In the genomic region with DNA sequence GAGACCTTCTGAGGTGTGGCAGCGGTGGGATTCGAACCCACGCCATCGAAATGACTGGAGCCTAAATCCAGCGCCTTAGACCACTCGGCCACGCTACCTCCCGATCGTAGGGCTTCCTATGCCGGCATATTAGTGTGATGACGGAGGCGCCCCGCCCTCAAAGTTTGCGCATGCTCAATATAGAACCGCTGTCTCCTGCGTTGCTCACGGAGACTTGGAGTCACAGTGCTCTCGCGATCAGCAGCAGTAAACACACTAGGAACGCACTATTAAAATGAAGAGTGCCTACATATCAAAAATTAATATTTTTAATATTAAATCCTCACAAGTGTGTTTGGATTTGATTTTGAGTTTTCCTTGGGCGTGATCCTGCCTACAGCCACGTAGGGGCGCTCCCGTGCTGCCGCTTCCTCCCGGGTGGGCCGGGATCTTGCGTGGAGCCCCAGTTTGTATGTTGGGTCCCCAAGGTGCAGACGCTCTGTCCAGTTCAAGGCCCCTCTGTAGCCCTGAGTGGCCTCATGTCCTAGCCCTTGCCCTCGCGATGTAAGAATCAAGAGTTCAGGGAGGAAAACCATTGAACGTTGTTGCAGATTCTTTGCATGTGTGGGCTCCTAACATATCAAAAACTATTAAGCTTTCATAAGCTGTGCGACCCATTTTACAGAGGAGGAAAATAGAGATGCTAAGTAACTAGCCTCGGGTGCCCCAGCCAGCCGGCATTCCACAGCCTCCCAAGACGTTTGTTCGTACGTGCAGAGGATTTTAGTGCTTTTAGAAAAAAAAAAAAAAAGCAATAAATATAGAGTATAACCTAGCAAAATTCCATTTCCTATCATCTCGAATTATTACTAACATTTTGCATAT, we compare ENCODE assay signal across 8 cellular contexts. TPM values are rescaled to one million over a fixed set of nuclear protein-coding genes. Genes with fewer than 3 reads are reported as not detected.
DNase-seq lines count a peak whose midpoint lies in the region; ATAC-seq and TF ChIP-seq lines count a peak whose summit lies in the region.

No MANE protein-coding gene starts in this region.

- H3K27ac ChIP-seq in ectodermal cell (ENCODE audit: insufficient read depth, low read depth, low read length, poor library complexity, severe bottlenecking): no peak overlapping the region
- peak overlapping the region; percentile 24 to 81 for H3K27ac ChIP-seq in lung (ENCODE audit: low read depth in 1 of 2, low read length in 1 of 2)

- peak; percentile 87 for TF ChIP-seq CTCF in GM12874 (IDR thresholded peaks at IDR 0.05; ENCODE audit: insufficient read depth, low read depth, low read length)
- peak; percentile 68 for TF ChIP-seq CTCF in lung (IDR thresholded peaks at IDR 0.05; ENCODE audit: control extremely low read depth, extremely low read depth)

- H3K4me3 ChIP-seq in ectodermal cell (ENCODE audit: insufficient read depth, low read depth, low read length): peak overlapping the region; percentile 71
- peak overlapping the region; percentile 37 for H3K4me3 ChIP-seq in lung

- no peaks in the 10 kb centered on the region for H3K27me3 ChIP-seq in ectodermal cell (ENCODE audit: control insufficient read depth, insufficient read depth, low read length, poor library complexity, severe bottlenecking)
- no peaks in the 10 kb centered on the region for H3K27me3 ChIP-seq in lung (ENCODE audit: control insufficient read depth, insufficient read depth)

- no peaks in the 10 kb centered on the region for H3K36me3 ChIP-seq in ectodermal cell (ENCODE audit: control insufficient read depth, insufficient read depth, low read length)
- H3K36me3 ChIP-seq in lung (ENCODE audit: control insufficient read depth in 2 of 2, insufficient read depth in 2 of 2, low read length in 2 of 2): no peaks in the 10 kb centered on the region

- WGBS in ectodermal cell, 2 experiments: 6 to 9% methylated on average over 35 to 37 of the region's 39 CpGs
- WGBS in lung, 2 donors: 3% methylated on average over 39 of the region's 39 CpGs

- DNase-seq in HS-5 (ENCODE audit: low read depth) (peak; percentile 84), NK-92 (lab: John Stamatoyannopoulos, UW; ENCODE audit: unreplicated experiment) (peak; percentile 12), lung (ENCODE audit: low spot score) (peak; percentile 90)
- DNase-seq in activated CD8-positive, alpha-beta memory T cell treated with anti-CD3 and anti-CD28 coated beads for 1 hour (ENCODE audit: extremely low read depth in 1 of 2, low read depth in 1 of 2): peak; percentile 63 to 81
- DNase-seq in stimulated activated CD4-positive, alpha-beta T cell treated with anti-CD3 and anti-CD28 coated beads, Interleukin-4, amount 100 ng/mL, for 48 hours (ENCODE audit: low read depth in 2 of 2): peak; percentile 82 to 96

- H3K9me3 ChIP-seq in ectodermal cell (ENCODE audit: control insufficient read depth, low read length) (no peaks in the 10 kb centered on the region), lung (ENCODE audit: control insufficient read depth in 2 of 2, insufficient read depth in 1 of 2, low read length in 1 of 2) (no peaks in the 10 kb centered on the region)

- H3K4me1 ChIP-seq in ectodermal cell (ENCODE audit: control insufficient read depth, insufficient read depth, low read length) (no peaks in the 10 kb centered on the region), lung (ENCODE audit: control insufficient read depth in 2 of 2, insufficient read depth in 2 of 2, low read length in 2 of 2) (peaks cover 0 to 6% of the 10 kb centered on the region in 2 donors)

- ATAC-seq in lung (ENCODE audit: insufficient read depth, low FRiP score): peak; percentile 27
- ATAC-seq in HG03025 (IDR thresholded peaks at IDR 0.05; ENCODE audit: low FRiP score, unreplicated experiment): no peak

RNA-seq across cellular contexts. Expression of gene EEF2K, which starts 10.2 kb away (rescaled TPM):
- 9.8 TPM for polyA plus RNA-seq in ectodermal cell (2013, experiment 1 of 4)
- polyA plus RNA-seq in ectodermal cell (2013, experiment 2 of 4): 10.2 TPM
- polyA plus RNA-seq in ectodermal cell (2013, experiment 3 of 4): 5.8 TPM
- 6.4 TPM for polyA plus RNA-seq in ectodermal cell (2013, experiment 4 of 4)
- 10 to 100 TPM; 27.5 to 40.8 TPM for total RNA-seq in lung
- polyA plus RNA-seq in lung: 1 to 10 TPM; 5.6 to 7.2 TPM

RNA-seq across cellular contexts. Expression of gene SDR42E2, which starts 33.6 kb away (rescaled TPM):
- polyA plus RNA-seq in ectodermal cell (2013, experiment 1 of 4): not detected
- 0.07 TPM for polyA plus RNA-seq in ectodermal cell (2013, experiment 2 of 4)
- polyA plus RNA-seq in ectodermal cell (2013, experiment 3 of 4): not detected
- not detected for polyA plus RNA-seq in ectodermal cell (2013, experiment 4 of 4)
- total RNA-seq in lung: under 1 TPM in 1 of 2 donors, not detected in 1; 0.64 TPM
- under 1 TPM; 0.10 to 0.11 TPM for polyA plus RNA-seq in lung

Comparison
In these comparisons a context has a peak if more than half of its experiments do, and no peak if none do; other contexts are left out.
1. DNase-seq: peak in every context shown above with its lines; median percentile 90 in lung; 89 in stimulated activated CD4-positive, alpha-beta T cell treated with anti-CD3 and anti-CD28 coated beads, Interleukin-4, amount 100 ng/mL, for 48 hours; 84 in HS-5; 72 in activated CD8-positive, alpha-beta memory T cell treated with anti-CD3 and anti-CD28 coated beads for 1 hour; 12 in NK-92.